ENCODE assay signal across 7 cellular contexts in genomic region chr10:9302142-9302746, GRCh38.
DNase-seq lines count a peak whose midpoint lies in the region; ATAC-seq and TF ChIP-seq lines count a peak whose summit lies in the region.

No MANE protein-coding gene starts in this region.

- no peaks in the 10 kb centered on the region for H3K9me3 Mint-ChIP-seq in brain
- no peaks in the 10 kb centered on the region for H3K9me3 Mint-ChIP-seq in stimulated activated effector memory CD8-positive, alpha-beta T cell treated with anti-CD3 and anti-CD28 coated beads, Interleukin-12 subunit alpha, Interleukin-12 subunit beta, amount 100 ng/mL, for 72 hours

- H3K4me3 Mint-ChIP-seq in brain = no peak overlapping the region
- H3K4me3 Mint-ChIP-seq in stimulated activated effector memory CD8-positive, alpha-beta T cell treated with anti-CD3 and anti-CD28 coated beads, Interleukin-12 subunit alpha, Interleukin-12 subunit beta, amount 100 ng/mL, for 72 hours = no peak overlapping the region

- no peaks in the 10 kb centered on the region for H3K36me3 Mint-ChIP-seq in brain
- H3K36me3 Mint-ChIP-seq in stimulated activated effector memory CD8-positive, alpha-beta T cell treated with anti-CD3 and anti-CD28 coated beads, Interleukin-12 subunit alpha, Interleukin-12 subunit beta, amount 100 ng/mL, for 72 hours = no peaks in the 10 kb centered on the region

- peak; percentile 70 to 76 for TF ChIP-seq CTCF in brain (conservative IDR thresholded peaks at IDR 0.05)

- ATAC-seq in GM19463 (IDR thresholded peaks at IDR 0.05; ENCODE audit: unreplicated experiment) = peak; percentile 47
- ATAC-seq in stimulated activated effector memory CD8-positive, alpha-beta T cell treated with anti-CD3 and anti-CD28 coated beads, Interleukin-12 subunit alpha, Interleukin-12 subunit beta, amount 100 ng/mL, for 72 hours = no peak

- intact Hi-C loops in cardiac septum (cut with DNase I) = loop anchor here (10.0 kb wide), 1 partner anchor 1777 kb away; no protein-coding TSS in a partner anchor

- peak; percentile 37 for DNase-seq in D341Med (ENCODE audit: low spot score)
- peak; percentile 16 for DNase-seq in NCI-H226
- peak; percentile 80 for DNase-seq in left kidney (ENCODE audit: low read depth, low spot score)
- no peak for DNase-seq in stimulated activated effector memory CD8-positive, alpha-beta T cell treated with anti-CD3 and anti-CD28 coated beads, Interleukin-12 subunit alpha, Interleukin-12 subunit beta, amount 100 ng/mL, for 72 hours (ENCODE audit: low spot score in 2 of 2)
- no peak for DNase-seq in cardiac septum (ENCODE audit: low spot score)

- peak overlapping the region in 1 of 5 experiments; percentile 10 for H3K27ac Mint-ChIP-seq in brain
- no peak overlapping the region for H3K27ac Mint-ChIP-seq in stimulated activated effector memory CD8-positive, alpha-beta T cell treated with anti-CD3 and anti-CD28 coated beads, Interleukin-12 subunit alpha, Interleukin-12 subunit beta, amount 100 ng/mL, for 72 hours

- peaks cover 9% of the 10 kb centered on the region for H3K4me1 Mint-ChIP-seq in brain
- H3K4me1 Mint-ChIP-seq in stimulated activated effector memory CD8-positive, alpha-beta T cell treated with anti-CD3 and anti-CD28 coated beads, Interleukin-12 subunit alpha, Interleukin-12 subunit beta, amount 100 ng/mL, for 72 hours = no peaks in the 10 kb centered on the region

- H3K27me3 Mint-ChIP-seq in brain = peaks cover 11% of the 10 kb centered on the region

Comparison
In these comparisons a context has a peak if more than half of its experiments do, and no peak if none do; other contexts are left out.
1. DNase-seq: peak in D341Med (single experiment), NCI-H226 (single experiment) and left kidney (single experiment); none in stimulated activated effector memory CD8-positive, alpha-beta T cell treated with anti-CD3 and anti-CD28 coated beads, Interleukin-12 subunit alpha, Interleukin-12 subunit beta, amount 100 ng/mL, for 72 hours (0 of 2) and cardiac septum (single experiment).